ENCODE assay signal across 9 cellular contexts in the genomic region with DNA sequence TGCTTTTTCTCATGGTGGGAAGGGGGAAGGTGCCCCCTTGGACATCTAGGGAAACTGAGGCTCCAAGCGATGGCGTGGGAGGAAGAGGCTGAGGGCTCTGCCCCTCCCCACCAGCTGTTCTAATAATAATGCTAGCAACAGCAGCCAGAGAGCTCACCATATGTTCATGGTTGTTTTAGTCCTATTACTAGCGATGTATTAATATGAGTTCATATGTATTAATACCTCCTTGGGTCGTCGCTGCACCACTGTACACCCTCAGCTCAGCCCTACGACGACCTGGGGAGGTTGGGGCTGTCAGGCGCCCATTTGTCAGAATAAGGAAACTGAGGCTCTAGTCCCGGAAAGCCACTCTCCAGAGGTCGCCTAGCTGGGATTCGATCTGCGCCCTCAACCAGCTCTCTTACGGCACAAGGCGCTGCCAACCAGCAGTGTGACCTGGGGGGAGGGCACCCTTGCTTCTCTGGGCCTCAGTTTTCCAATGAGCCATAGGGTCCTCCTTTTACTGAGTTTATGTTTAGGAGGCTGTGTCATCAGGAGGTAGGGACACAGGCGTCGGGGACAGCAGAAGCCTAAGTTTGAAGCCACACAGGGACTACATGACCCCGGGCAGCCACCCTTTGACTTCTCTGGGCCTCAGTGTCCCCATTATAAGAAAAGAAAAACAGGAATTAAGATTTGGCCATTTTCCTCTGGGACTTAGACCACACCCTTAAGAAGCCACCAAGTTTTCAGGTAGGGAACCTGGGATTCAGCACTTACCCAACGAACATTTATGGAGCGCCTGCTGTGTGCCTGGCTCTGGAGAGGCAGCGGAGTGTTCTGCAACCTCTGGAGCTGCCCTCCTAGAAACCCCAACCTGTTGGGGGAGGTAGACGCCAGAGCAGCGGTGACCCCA. TPM values are rescaled to one million over a fixed set of nuclear protein-coding genes. Genes with fewer than 3 reads are reported as not detected.
DNase-seq lines count a peak whose midpoint lies in the region; ATAC-seq and TF ChIP-seq lines count a peak whose summit lies in the region.
"Had no signal": no experiment of that assay in that cellular context is flagged by ENCODE, and none has a peak within 500 bp of the region (broad histone marks: within the 10 kb centered on the region; RNA-seq: fewer than 3 reads in every experiment).

No MANE protein-coding gene starts in this region.

- peak overlapping the region; percentile 69 for H3K4me3 ChIP-seq in Jurkat, Clone E6-1 (ENCODE audit: low read length)
- H3K4me3 ChIP-seq in cardiac fibroblast (replicated peaks in 1 of 2; ENCODE audit: low read depth in 2 of 2, low read length in 2 of 2): peak overlapping the region; percentile 56 to 58
- H3K4me3 ChIP-seq in uterus: peak overlapping the region in 1 of 2 donors; percentile 28

- peaks cover 0 to 2% of the 10 kb centered on the region in 2 donors for H3K4me1 ChIP-seq in uterus

- H3K9me3 Mint-ChIP-seq in nephron progenitor cell: no peaks in the 10 kb centered on the region

- peaks cover 70% of the 10 kb centered on the region for H3K27me3 Mint-ChIP-seq in nephron progenitor cell (ENCODE audit: low read depth, poor library complexity)

- no peak for TF ChIP-seq POLR2A in uterus (IDR thresholded peaks at IDR 0.05)

- no peak overlapping the region for H3K27ac Mint-ChIP-seq in nephron progenitor cell

- H3K4me1 Mint-ChIP-seq in nephron progenitor cell: peaks cover 39% of the 10 kb centered on the region

- DNase-seq in DMS 273 (lab: John Stamatoyannopoulos, UW; ENCODE audit: unreplicated experiment) (peak; percentile 83), cardiac fibroblast (ENCODE audit: low read depth in 2 of 2) (no peak), nephron progenitor cell (no peak), SHP77 treated with DMSO at 0.1 percent for 48 hours (lab: John Stamatoyannopoulos, UW) (no peak), cerebellar nuclear complex (lab: John Stamatoyannopoulos, UW) (no peak), uterus (no peak)
- no peak for DNase-seq in Jurkat, Clone E6-1 (ENCODE audit: low read depth, low spot score)

- H3K9me3 ChIP-seq in uterus: no peaks in the 10 kb centered on the region

- no peaks in the 10 kb centered on the region for H3K36me3 ChIP-seq in uterus

- ATAC-seq in HG02763 (IDR thresholded peaks at IDR 0.05; ENCODE audit: unreplicated experiment): no peak

- peak overlapping the region; percentile 68 for H3K4me3 Mint-ChIP-seq in nephron progenitor cell

- TF ChIP-seq CTCF in cardiac fibroblast (IDR thresholded peaks at IDR 0.05; ENCODE audit: low read depth, low read length) (no peak), nephron progenitor cell (IDR thresholded peaks at IDR 0.05) (no peak), uterus (IDR thresholded peaks at IDR 0.05) (no peak)

- no peaks in the 10 kb centered on the region for H3K36me3 Mint-ChIP-seq in nephron progenitor cell (ENCODE audit: low read depth)

- intact Hi-C loops in uterus (cut with DNase I; ENCODE audit: low total_unique reads): no loop called here

- peaks cover 0 to 13% of the 10 kb centered on the region in 2 donors for H3K27me3 ChIP-seq in uterus

- no peak overlapping the region for H3K27ac ChIP-seq in uterus

RNA-seq across cellular contexts. Expression of gene MAST3, which starts 0.7 kb away (rescaled TPM):
- 6.2 TPM for polyA plus RNA-seq in Jurkat, Clone E6-1 (2012; ENCODE audit: insufficient read depth, insufficient read length)
- total RNA-seq in uterus: 10 to 100 TPM in 1 of 4 donors, 1 to 10 TPM in 2, under 1 TPM in 1; 0.59 to 22.5 (median 3.8) TPM

RNA-seq across cellular contexts. Expression of gene IL12RB1, which starts 11.5 kb away (rescaled TPM):
- polyA plus RNA-seq in Jurkat, Clone E6-1 (2012; ENCODE audit: insufficient read depth, insufficient read length): not detected
- 1 to 10 TPM in 1 of 4 donors, under 1 TPM in 2, not detected in 1; 0.41 to 6.5 (median 0.61) TPM for total RNA-seq in uterus
- total RNA-seq: pulmonary artery endothelial cell had no signal

RNA-seq across cellular contexts. Expression of gene PIK3R2, which starts 54.7 kb away (rescaled TPM):
- polyA plus RNA-seq in Jurkat, Clone E6-1 (2012; ENCODE audit: insufficient read depth, insufficient read length): 10.4 TPM
- total RNA-seq in uterus: 10 to 100 TPM; 17.2 to 39.4 (median 29.7) TPM
